Comparison of ENCODE assay signal across 11 cellular contexts in genomic region chr7:68321076-68321639, GRCh38.
DNase-seq lines count a peak whose midpoint lies in the region; ATAC-seq and TF ChIP-seq lines count a peak whose summit lies in the region.
"Had no signal": no experiment of that assay in that cellular context is flagged by ENCODE, and none has a peak within 500 bp of the region (broad histone marks: within the 10 kb centered on the region; RNA-seq: fewer than 3 reads in every experiment).

No MANE protein-coding gene starts in this region.

- peaks cover 19% of the 10 kb centered on the region for H3K4me1 Mint-ChIP-seq in chondrocyte (ENCODE audit: low read depth)
- no peaks in the 10 kb centered on the region for H3K4me1 Mint-ChIP-seq in naive thymus-derived CD4-positive, alpha-beta T cell
- H3K4me1 Mint-ChIP-seq: activated B cell treated with CpG ODN at 0.5 μM for 24 hours, memory B cell had no signal

- H3K27ac Mint-ChIP-seq in chondrocyte (ENCODE audit: unreplicated experiment): peak overlapping the region; percentile 78
- no peak overlapping the region for H3K27ac Mint-ChIP-seq in naive thymus-derived CD4-positive, alpha-beta T cell
- H3K27ac Mint-ChIP-seq: activated B cell treated with CpG ODN at 0.5 μM for 24 hours, memory B cell had no signal

- POLR2A ChIA-PET in naive thymus-derived CD4-positive, alpha-beta T cell (lab: Charles Lee): no interaction called here

- DNase-seq in DMS 273 treated with DMSO at 0.1 percent for 48 hours (lab: John Stamatoyannopoulos, UW) (peak; percentile 99), NCI-H226 (peak; percentile 55), chondrocyte (ENCODE audit: low spot score) (no peak), ovary (peak in 4 of 5 donors; percentile 14 to 48 (median 28)), left colon (no peak)
- DNase-seq in naive thymus-derived CD4-positive, alpha-beta T cell: no peak
- DNase-seq: activated B cell treated with CpG ODN at 0.5 μM for 24 hours, IMR-90 had no signal

- no peaks in the 10 kb centered on the region for H3K27me3 Mint-ChIP-seq in chondrocyte (ENCODE audit: low read depth)
- peaks cover 0 to 4% (median 0%) of the 10 kb centered on the region in 5 donors for H3K27me3 Mint-ChIP-seq in naive thymus-derived CD4-positive, alpha-beta T cell
- H3K27me3 Mint-ChIP-seq: activated B cell treated with CpG ODN at 0.5 μM for 24 hours, memory B cell had no signal

- no peak for TF ChIP-seq POLR2A in ovary (IDR thresholded peaks at IDR 0.05)

- peak overlapping the region; percentile 8 to 58 for H3K27ac ChIP-seq in ovary
- no peak overlapping the region for H3K27ac ChIP-seq in naive thymus-derived CD4-positive, alpha-beta T cell (ENCODE audit: low read depth, low read length)

- no peaks in the 10 kb centered on the region for H3K36me3 Mint-ChIP-seq in chondrocyte (ENCODE audit: low read depth)
- no peaks in the 10 kb centered on the region for H3K36me3 Mint-ChIP-seq in naive thymus-derived CD4-positive, alpha-beta T cell
- H3K36me3 Mint-ChIP-seq: memory B cell had no signal

- no peaks in the 10 kb centered on the region for H3K9me3 Mint-ChIP-seq in chondrocyte (ENCODE audit: low read depth)
- peaks cover 0 to 23% (median 11%) of the 10 kb centered on the region in 11 donors for H3K9me3 Mint-ChIP-seq in naive thymus-derived CD4-positive, alpha-beta T cell
- H3K9me3 Mint-ChIP-seq: activated B cell treated with CpG ODN at 0.5 μM for 24 hours, memory B cell had no signal

- no peaks in the 10 kb centered on the region for H3K36me3 ChIP-seq in ovary
- no peaks in the 10 kb centered on the region for H3K36me3 ChIP-seq in naive thymus-derived CD4-positive, alpha-beta T cell (ENCODE audit: control insufficient read depth in 2 of 3, insufficient read depth in 3 of 3, low read length in 3 of 3)

- CTCF ChIA-PET in naive thymus-derived CD4-positive, alpha-beta T cell (lab: Charles Lee): no interaction called here

- no peaks in the 10 kb centered on the region for H3K9me3 ChIP-seq in ovary
- no peaks in the 10 kb centered on the region for H3K9me3 ChIP-seq in naive thymus-derived CD4-positive, alpha-beta T cell (ENCODE audit: control insufficient read depth in 2 of 3, low read length in 3 of 3)

- H3K4me3 ChIP-seq in ovary: no peak overlapping the region
- H3K4me3 ChIP-seq in naive thymus-derived CD4-positive, alpha-beta T cell (ENCODE audit: low read length): no peak overlapping the region

- H3K27me3 ChIP-seq in ovary: no peaks in the 10 kb centered on the region
- no peaks in the 10 kb centered on the region for H3K27me3 ChIP-seq in naive thymus-derived CD4-positive, alpha-beta T cell (ENCODE audit: control insufficient read depth in 2 of 2, insufficient read depth in 2 of 2, low read length in 2 of 2)

- peaks cover 8% of the 10 kb centered on the region for H3K4me1 ChIP-seq in ovary (ENCODE audit: insufficient read depth)
- H3K4me1 ChIP-seq in naive thymus-derived CD4-positive, alpha-beta T cell (ENCODE audit: control insufficient read depth in 2 of 2, insufficient read depth in 2 of 2, low read length in 2 of 2): no peaks in the 10 kb centered on the region

- ATAC-seq in HG02798 (IDR thresholded peaks at IDR 0.05; ENCODE audit: poor library complexity, unreplicated experiment) (no peak), HG03565 (IDR thresholded peaks at IDR 0.05; ENCODE audit: unreplicated experiment) (no peak), left colon (no peak)
- no peak for ATAC-seq in naive thymus-derived CD4-positive, alpha-beta T cell

- TF ChIP-seq CTCF in chondrocyte (IDR thresholded peaks at IDR 0.05): peak; percentile 23
- no peak for TF ChIP-seq CTCF in ovary (IDR thresholded peaks at IDR 0.05)

- intact Hi-C loops in ovary (cut with DNase I) (no loop called here), left colon (cut with DNase I, micrococcal nuclease) (no loop called here)
- intact Hi-C loops in naive thymus-derived CD4-positive, alpha-beta T cell (cut with micrococcal nuclease): no loop called here

- peak overlapping the region; percentile 18 for H3K4me3 Mint-ChIP-seq in chondrocyte (ENCODE audit: unreplicated experiment)
- H3K4me3 Mint-ChIP-seq in naive thymus-derived CD4-positive, alpha-beta T cell: no peak overlapping the region
- H3K4me3 Mint-ChIP-seq: activated B cell treated with CpG ODN at 0.5 μM for 24 hours, memory B cell had no signal

- 1 to 6% (median 3%) methylated on average over 4 of the region's 4 CpGs for WGBS in ovary, 3 donors

- TF ChIP-seq EP300 in ovary (IDR thresholded peaks at IDR 0.05): no peak

Comparison
In these comparisons a context has a peak if more than half of its experiments do, and no peak if none do; other contexts are left out.
1. DNase-seq: peak in DMS 273 treated with DMSO at 0.1 percent for 48 hours (single experiment), NCI-H226 (single experiment) and ovary (4 of 5); none in chondrocyte (single experiment), naive thymus-derived CD4-positive, alpha-beta T cell (0 of 9) and left colon (0 of 2).